8 cellular contexts compared by ENCODE assay signal in genomic region chr1:192810253-192810880, GRCh38. TPM values are rescaled to one million over a fixed set of nuclear protein-coding genes. Genes with fewer than 3 reads are reported as not detected.
DNase-seq lines count a peak whose midpoint lies in the region; ATAC-seq and TF ChIP-seq lines count a peak whose summit lies in the region.

No MANE protein-coding gene starts in this region.

- H3K4me3 ChIP-seq in dorsolateral prefrontal cortex, result peak overlapping the region; percentile 64 to 96 (median 81)

- peaks cover 5% of the 10 kb centered on the region for H3K36me3 Mint-ChIP-seq in natural killer cell treated with Interleukin-12 subunit alpha and Interleukin-12 subunit beta and Interleukin-15 and Interleukin-18, amount 100 ng/mL, for 72 hours

- peaks cover 31 to 32% of the 10 kb centered on the region in 2 donors for H3K4me1 Mint-ChIP-seq in natural killer cell treated with Interleukin-12 subunit alpha and Interleukin-12 subunit beta and Interleukin-15 and Interleukin-18, amount 100 ng/mL, for 72 hours (ENCODE audit: low read depth in 2 of 2)

- peaks cover 0 to 2% of the 10 kb centered on the region in 2 donors for H3K27me3 Mint-ChIP-seq in natural killer cell treated with Interleukin-12 subunit alpha and Interleukin-12 subunit beta and Interleukin-15 and Interleukin-18, amount 100 ng/mL, for 72 hours

- peak overlapping the region; percentile 96 for H3K4me3 Mint-ChIP-seq in natural killer cell treated with Interleukin-12 subunit alpha and Interleukin-12 subunit beta and Interleukin-15 and Interleukin-18, amount 100 ng/mL, for 72 hours

- H3K9me3 Mint-ChIP-seq in natural killer cell treated with Interleukin-12 subunit alpha and Interleukin-12 subunit beta and Interleukin-15 and Interleukin-18, amount 100 ng/mL, for 72 hours, result no peaks in the 10 kb centered on the region

- H3K27ac ChIP-seq in dorsolateral prefrontal cortex, result peak overlapping the region in 38 of 59 donors; percentile 21 to 98 (median 93)

- DNase-seq in COLO668 (lab: John Stamatoyannopoulos, UW; ENCODE audit: unreplicated experiment) (peak; percentile 34), NOMO-1 treated with dmso at 0.1 percent for 144 hours (lab: John Stamatoyannopoulos, UW; ENCODE audit: unreplicated experiment) (peak; percentile 68), dorsolateral prefrontal cortex (peak in 2 of 10 donors; percentile 7 to 10), NCI-H1048 (lab: John Stamatoyannopoulos, UW) (no peak), HT-29 (ENCODE audit: low spot score) (no peak)
- DNase-seq in natural killer cell treated with Interleukin-12 subunit alpha and Interleukin-12 subunit beta and Interleukin-15 and Interleukin-18, amount 100 ng/mL, for 72 hours (ENCODE audit: low spot score), result no peak

- intact Hi-C loops in dorsolateral prefrontal cortex (cut with DNase I), result no loop called here

- TF ChIP-seq CTCF in dorsolateral prefrontal cortex (IDR thresholded peaks at IDR 0.05 in 54 of 56, conservative IDR thresholded peaks at IDR 0.05 in 2 of 56; ENCODE audit: low read depth in 1 of 56, partially characterized antibody in 56 of 56), result no peak

- peak; percentile 23 for ATAC-seq in GM21619 (IDR thresholded peaks at IDR 0.05; ENCODE audit: unreplicated experiment)
- no peak for ATAC-seq in natural killer cell treated with Interleukin-12 subunit alpha and Interleukin-12 subunit beta and Interleukin-15 and Interleukin-18, amount 100 ng/mL, for 72 hours
- ATAC-seq in HG02970 (IDR thresholded peaks at IDR 0.05; ENCODE audit: low FRiP score, unreplicated experiment), result no peak

- peak overlapping the region in 1 of 2 donors; percentile 68 for H3K27ac Mint-ChIP-seq in natural killer cell treated with Interleukin-12 subunit alpha and Interleukin-12 subunit beta and Interleukin-15 and Interleukin-18, amount 100 ng/mL, for 72 hours

- no peaks in the 10 kb centered on the region for H3K27me3 ChIP-seq in dorsolateral prefrontal cortex

RNA-seq across cellular contexts. Expression of gene RGS2, which starts 1.5 kb away (rescaled TPM):
- total RNA-seq in dorsolateral prefrontal cortex, result 100 to 1,000 TPM in 1 of 120 experiments, 10 to 100 TPM in 119; 11.3 to 144 (median 30.8) TPM
- total RNA-seq in natural killer cell treated with Interleukin-12 subunit alpha and Interleukin-12 subunit beta and Interleukin-15 and Interleukin-18, amount 100 ng/mL, for 72 hours, result 10 to 100 TPM in 1 of 2 donors, 1 to 10 TPM in 1; 9.6 to 16.5 TPM
- 10.4 and 10.5 TPM in 2 replicates for total RNA-seq in HT-29 (2014; rRNA removed; shearing (Covaris generic))

Comparison
In these comparisons a context has a peak if more than half of its experiments do, and no peak if none do; other contexts are left out.
1. DNase-seq: peak in COLO668 (single experiment) and NOMO-1 treated with dmso at 0.1 percent for 144 hours (single experiment); none in natural killer cell treated with Interleukin-12 subunit alpha and Interleukin-12 subunit beta and Interleukin-15 and Interleukin-18, amount 100 ng/mL, for 72 hours (single experiment), NCI-H1048 (single experiment) and HT-29 (single experiment).